In the genomic region with DNA sequence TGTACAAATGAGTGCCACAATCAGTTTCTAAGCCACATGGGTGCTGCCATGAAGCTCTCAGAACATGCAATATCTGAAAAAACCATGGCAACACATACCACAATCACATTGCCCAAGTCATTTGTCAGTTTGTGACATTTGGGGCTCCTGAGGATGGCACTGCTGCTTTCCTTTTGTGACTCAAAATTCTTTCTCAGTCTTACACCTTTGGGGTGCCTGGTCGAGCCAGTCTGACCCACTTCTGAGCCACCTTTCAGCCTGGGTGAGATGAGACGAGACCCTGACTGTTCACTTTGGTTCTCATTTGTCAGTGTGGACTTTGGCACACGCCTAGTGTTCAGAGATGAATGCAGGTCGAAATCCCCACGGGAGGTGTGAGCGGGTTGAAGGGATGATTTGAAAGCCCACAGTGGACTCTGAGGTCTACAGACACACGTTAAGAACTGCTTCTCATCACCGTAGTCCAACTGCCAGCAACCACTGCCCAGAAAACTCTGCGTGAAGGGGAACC, we compare ENCODE assay signal across 16 cellular contexts. TPM values are rescaled to one million over a fixed set of nuclear protein-coding genes. Genes with fewer than 3 reads are reported as not detected.
DNase-seq lines count a peak whose midpoint lies in the region; ATAC-seq and TF ChIP-seq lines count a peak whose summit lies in the region.
"Had no signal": no experiment of that assay in that cellular context is flagged by ENCODE, and none has a peak within 500 bp of the region (broad histone marks: within the 10 kb centered on the region; RNA-seq: fewer than 3 reads in every experiment).

No MANE protein-coding gene starts in this region.

- no peaks in the 10 kb centered on the region for H3K9me3 Mint-ChIP-seq in osteocyte (ENCODE audit: unreplicated experiment)
- no peaks in the 10 kb centered on the region for H3K9me3 Mint-ChIP-seq in CD4-positive, alpha-beta T cell

- no peak for TF ChIP-seq CTCF in osteocyte (IDR thresholded peaks at IDR 0.05)
- TF ChIP-seq CTCF in CD4-positive, alpha-beta T cell (IDR thresholded peaks at IDR 0.05): no peak

- ATAC-seq in GM19468 (IDR thresholded peaks at IDR 0.05; ENCODE audit: extremely low read depth, unreplicated experiment) (peak; percentile 29), HG03354 (IDR thresholded peaks at IDR 0.05; ENCODE audit: poor library complexity, severe bottlenecking, unreplicated experiment) (peak; percentile 60)
- ATAC-seq in CD4-positive, alpha-beta T cell (ENCODE audit: poor library complexity): no peak
- ATAC-seq: heart left ventricle had no signal

- intact Hi-C loops in CD4-positive, alpha-beta T cell (cut with DNase I, micrococcal nuclease): no loop called here

- POLR2A ChIA-PET in CD4-positive, alpha-beta T cell (lab: Charles Lee): no interaction called here

- no peak overlapping the region for H3K27ac Mint-ChIP-seq in osteocyte (ENCODE audit: unreplicated experiment)
- H3K27ac Mint-ChIP-seq in CD4-positive, alpha-beta T cell: no peak overlapping the region

- H3K27ac ChIP-seq in CD4-positive, alpha-beta T cell (ENCODE audit: low read depth, low read length): no peak overlapping the region
- H3K27ac ChIP-seq: heart left ventricle, parathyroid adenoma, spleen, thyroid gland had no signal

- H3K27me3 ChIP-seq in CD4-positive, alpha-beta T cell (ENCODE audit: control insufficient read depth, insufficient read depth, low read length): no peaks in the 10 kb centered on the region
- H3K27me3 ChIP-seq: thyroid gland had no signal

- H3K9me3 ChIP-seq in CD4-positive, alpha-beta T cell (ENCODE audit: control insufficient read depth, low read length): no peaks in the 10 kb centered on the region
- H3K9me3 ChIP-seq: heart left ventricle, spleen, thyroid gland had no signal

- no peak overlapping the region for H3K4me3 Mint-ChIP-seq in osteocyte (ENCODE audit: unreplicated experiment)
- no peak overlapping the region for H3K4me3 Mint-ChIP-seq in CD4-positive, alpha-beta T cell

- peaks cover 2% of the 10 kb centered on the region for H3K36me3 Mint-ChIP-seq in osteocyte (ENCODE audit: unreplicated experiment)
- no peaks in the 10 kb centered on the region for H3K36me3 Mint-ChIP-seq in CD4-positive, alpha-beta T cell (ENCODE audit: low read depth)

- peak; percentile 70 for DNase-seq in activated CD8-positive, alpha-beta memory T cell treated with anti-CD3 and anti-CD28 coated beads, Interleukin-2, amount 50 U/mL, for 48 hours
- DNase-seq in activated CD8-positive, alpha-beta memory T cell treated with anti-CD3 and anti-CD28 coated beads, Interleukin-2, amount 50 U/mL, for 4 hours: no peak
- DNase-seq in osteocyte (ENCODE audit: extremely low spot score, unreplicated experiment) (peak; percentile 65), putamen (ENCODE audit: low spot score) (no peak)
- no peak for DNase-seq in CD4-positive, alpha-beta T cell
- DNase-seq in activated naive CD4-positive, alpha-beta T cell treated with anti-CD3 and anti-CD28 coated beads, Interleukin-2, amount 50 U/mL, for 16 hours: no peak
- DNase-seq: ACHN, GF-D8, heart left ventricle, NCI-H2107, NCI-H748 treated with DMSO at 0.1 percent for 48 hours, spleen, thyroid gland had no signal

- CTCF ChIA-PET in CD4-positive, alpha-beta T cell (lab: Charles Lee): no interaction called here

- peaks cover 3% of the 10 kb centered on the region for H3K27me3 Mint-ChIP-seq in osteocyte (ENCODE audit: unreplicated experiment)
- no peaks in the 10 kb centered on the region for H3K27me3 Mint-ChIP-seq in CD4-positive, alpha-beta T cell

- H3K4me1 Mint-ChIP-seq in osteocyte (ENCODE audit: unreplicated experiment): no peaks in the 10 kb centered on the region
- H3K4me1 Mint-ChIP-seq in CD4-positive, alpha-beta T cell (ENCODE audit: low read depth): peaks cover 8% of the 10 kb centered on the region

RNA-seq across cellular contexts. Expression of gene BATF3, which starts 8.0 kb away (rescaled TPM):
- 0.56 and 0.71 TPM in 2 replicates for total RNA-seq in osteocyte
- total RNA-seq in CD4-positive, alpha-beta T cell: 1 to 10 TPM in 1 of 2 experiments, under 1 TPM in 1; 0.92 to 1.2 TPM

Comparison
In these comparisons a context has a peak if more than half of its experiments do, and no peak if none do; other contexts are left out.
1. DNase-seq: peak in activated CD8-positive, alpha-beta memory T cell treated with anti-CD3 and anti-CD28 coated beads, Interleukin-2, amount 50 U/mL, for 48 hours (single experiment) and osteocyte (single experiment); none in activated CD8-positive, alpha-beta memory T cell treated with anti-CD3 and anti-CD28 coated beads, Interleukin-2, amount 50 U/mL, for 4 hours (single experiment), putamen (single experiment), CD4-positive, alpha-beta T cell (0 of 10) and activated naive CD4-positive, alpha-beta T cell treated with anti-CD3 and anti-CD28 coated beads, Interleukin-2, amount 50 U/mL, for 16 hours (single experiment).